Comparison of ENCODE assay signal across 33 cellular contexts in genomic region chr12:550473-551260, GRCh38.
DNase-seq lines count a peak whose midpoint lies in the region; ATAC-seq, FAIRE-seq and TF ChIP-seq lines count a peak whose summit lies in the region.
"Had no signal": no experiment of that assay in that cellular context is flagged by ENCODE, and none has a peak within 500 bp of the region (broad histone marks: within the 10 kb centered on the region; RNA-seq: fewer than 3 reads in every experiment).

No MANE protein-coding gene starts in this region.

- no peak for TF ChIP-seq CTCF in liver (IDR thresholded peaks at IDR 0.05; ENCODE audit: low read depth, low read length, missing input control)
- TF ChIP-seq CTCF in HepG2 (CRISPR knock-in tag; IDR thresholded peaks at IDR 0.05) = no peak
- no peak for TF ChIP-seq CTCF in prostate gland (IDR thresholded peaks at IDR 0.05)

- intact Hi-C loops in HepG2 (cut with micrococcal nuclease; ENCODE audit: unreplicated experiment) = no loop called here
- intact Hi-C loops in cardiac septum (cut with DNase I) = no loop called here
- intact Hi-C loops in naive thymus-derived CD4-positive, alpha-beta T cell (cut with micrococcal nuclease) = no loop called here
- intact Hi-C loops in prostate gland (cut with DNase I) = no loop called here

- H3K4me2 ChIP-seq in HepG2 (ENCODE audit: low read depth, low read length) = no peak overlapping the region

- H3K27me3 ChIP-seq in liver (ENCODE audit: control insufficient read depth in 4 of 4, insufficient read depth in 4 of 4, low read length in 3 of 4) = peaks cover 0 to 2% (median 0%) of the 10 kb centered on the region in 4 donors
- H3K27me3 ChIP-seq in HepG2 (ENCODE audit: control insufficient read depth in 1 of 2, insufficient read depth in 2 of 2, low read length in 2 of 2) = no peaks in the 10 kb centered on the region
- no peaks in the 10 kb centered on the region for H3K27me3 ChIP-seq in naive thymus-derived CD4-positive, alpha-beta T cell (ENCODE audit: control insufficient read depth in 2 of 2, insufficient read depth in 2 of 2, low read length in 2 of 2)
- no peaks in the 10 kb centered on the region for H3K27me3 ChIP-seq in prostate gland (replicated peaks; ENCODE audit: insufficient read depth)
- H3K27me3 ChIP-seq: uterus had no signal

- H3K9ac ChIP-seq in liver (ENCODE audit: low read depth in 1 of 2, low read length in 2 of 2) = no peak overlapping the region
- no peak overlapping the region for H3K9ac ChIP-seq in HepG2 (ENCODE audit: insufficient read depth, low read depth, low read length)

- H3K9me3 ChIP-seq in liver (ENCODE audit: control insufficient read depth in 4 of 4, low read length in 3 of 4) (no peaks in the 10 kb centered on the region), HepG2 (ENCODE audit: low read length) (no peaks in the 10 kb centered on the region), prostate gland (no peaks in the 10 kb centered on the region)
- H3K9me3 ChIP-seq in naive thymus-derived CD4-positive, alpha-beta T cell (ENCODE audit: control insufficient read depth in 2 of 3, low read length in 3 of 3) = no peaks in the 10 kb centered on the region
- H3K9me3 ChIP-seq: thoracic aorta, uterus had no signal

- no peaks in the 10 kb centered on the region for H3K79me2 ChIP-seq in HepG2 (ENCODE audit: insufficient read depth, low read length)

- no peak for FAIRE-seq in HepG2 (lab: Jason Lieb, UNC)
- FAIRE-seq: GM12878, HTR-8/SVneo, islet of Langerhans, RCC 7860, TTC549 had no signal

- POLR2A ChIA-PET in HepG2 (lab: Yijun Ruan, JAX) = no interaction called here
- POLR2A ChIA-PET in naive thymus-derived CD4-positive, alpha-beta T cell (lab: Charles Lee) = interaction anchor here (0.6 to 2.6 kb wide), 3 partner anchors 12 to 161 kb away, joined by 3 to 7 read pairs (median 3); partner anchors contain the start of gene KDM5A

- H3K4me3 ChIP-seq in liver (ENCODE audit: low read depth in 1 of 3, low read length in 3 of 3) = no peak overlapping the region
- H3K4me3 ChIP-seq in HepG2 (replicated peaks in 1 of 3; ENCODE audit: insufficient read depth in 1 of 3, low read depth in 2 of 3, low read length in 3 of 3) = no peak overlapping the region
- H3K4me3 ChIP-seq in naive thymus-derived CD4-positive, alpha-beta T cell (ENCODE audit: low read length) = no peak overlapping the region
- H3K4me3 ChIP-seq in prostate gland = no peak overlapping the region
- H3K4me3 ChIP-seq: GM12878, skin epidermis, thoracic aorta, uterus had no signal

- H3K9me3 Mint-ChIP-seq in naive thymus-derived CD4-positive, alpha-beta T cell = no peaks in the 10 kb centered on the region
- H3K9me3 Mint-ChIP-seq: activated T-helper 1 cell treated with anti-CD3 and anti-CD28 coated beads, Interleukin-12 subunit alpha, Interleukin-12 subunit beta, Interleukin-2, Interleukin-4 antibody, amounts not matched to agents 30 ng/mL and 10 ng/mL and 1 ng/mL, durations not matched to agents 14 hours and 24 hours and 36 hours; CD8-positive, alpha-beta T cell; stimulated activated naive CD8-positive, alpha-beta T cell treated with anti-CD3 and anti-CD28 coated beads, Interleukin-15, Interleukin-2, amounts not matched to agents 100 ng/mL and 50 ng/mL, for 24 hours had no signal

- ATAC-seq in HepG2 = no peak
- no peak for ATAC-seq in naive thymus-derived CD4-positive, alpha-beta T cell
- no peak for ATAC-seq in GM19023 (IDR thresholded peaks at IDR 0.05; ENCODE audit: unreplicated experiment)
- no peak for ATAC-seq in HG03196 (IDR thresholded peaks at IDR 0.05; ENCODE audit: unreplicated experiment)
- ATAC-seq: CD8-positive, alpha-beta T cell; esophagus mucosa; GM12878 had no signal

- H3K27ac ChIP-seq in liver (ENCODE audit: low read depth in 1 of 2, low read length in 2 of 2) = no peak overlapping the region
- H3K27ac ChIP-seq in HepG2 (ENCODE audit: extremely low read length, insufficient read depth, low read length) = no peak overlapping the region
- no peak overlapping the region for H3K27ac ChIP-seq in naive thymus-derived CD4-positive, alpha-beta T cell (ENCODE audit: low read depth, low read length)
- no peak overlapping the region for H3K27ac ChIP-seq in prostate gland
- H3K27ac ChIP-seq: skin epidermis, thoracic aorta, uterus had no signal

- DNase-seq in HepG2 (ENCODE audit: low spot score) = no peak
- peak; percentile 74 for DNase-seq in cardiac septum (ENCODE audit: low spot score)
- no peak for DNase-seq in naive thymus-derived CD4-positive, alpha-beta T cell
- no peak for DNase-seq in prostate gland (ENCODE audit: low spot score)
- DNase-seq in stimulated activated naive CD4-positive, alpha-beta T cell treated with Interleukin-2 at 50 U/mL for 16 hours (lab: John Stamatoyannopoulos, UW) = no peak
- DNase-seq: activated CD4-positive, alpha-beta T cell treated with anti-CD3 and anti-CD28 coated beads, Interleukin-2, amount 50 U/mL, for 4 hours; activated CD4-positive, CD25-positive, alpha-beta regulatory T cell; activated CD8-positive, alpha-beta memory T cell treated with anti-CD3 and anti-CD28 coated beads, Interleukin-2, amount 50 U/mL, for 48 hours; activated naive CD4-positive, alpha-beta T cell treated with Interleukin-2 at 50 U/mL for 16 hours; AML-193; CD8-positive, alpha-beta T cell; central memory CD4-positive, alpha-beta T cell; dermis blood vessel endothelial cell; EL; glutamatergic neuron; KG1; NCI-H2029; NCI-H345; T-helper 1 cell; uterus had no signal

- no peak for TF ChIP-seq EP300 in HepG2 (IDR thresholded peaks at IDR 0.05; ENCODE audit: low read depth in 2 of 2, low read length in 2 of 2)
- TF ChIP-seq EP300 in HepG2 (CRISPR knock-in tag; IDR thresholded peaks at IDR 0.05; ENCODE audit: borderline replicate concordance) = no peak

- WGBS in liver = 67% methylated on average over 18 of the region's 18 CpGs
- WGBS in HepG2 (ENCODE audit: low lambda C conversion rate) = 79% methylated on average over 13 of the region's 18 CpGs
- 58% methylated on average over 16 of the region's 18 CpGs for WGBS in prostate gland

- no peak overlapping the region for H2AFZ ChIP-seq in HepG2 (ENCODE audit: low read length)

- no peaks in the 10 kb centered on the region for H3K36me3 ChIP-seq in liver (ENCODE audit: control insufficient read depth in 4 of 4, insufficient read depth in 3 of 4, low read depth in 1 of 4, low read length in 3 of 4)
- no peaks in the 10 kb centered on the region for H3K36me3 ChIP-seq in HepG2 (replicated peaks in 1 of 2; ENCODE audit: control insufficient read depth in 1 of 2, insufficient read depth in 2 of 2, low read length in 2 of 2)
- no peaks in the 10 kb centered on the region for H3K36me3 ChIP-seq in naive thymus-derived CD4-positive, alpha-beta T cell (ENCODE audit: control insufficient read depth in 2 of 3, insufficient read depth in 3 of 3, low read length in 3 of 3)
- no peaks in the 10 kb centered on the region for H3K36me3 ChIP-seq in prostate gland
- H3K36me3 ChIP-seq: uterus had no signal

- CTCF ChIA-PET in HepG2 (lab: Yijun Ruan, JAX; ENCODE audit: low intra/inter-chr PET ratio, low total read pairs) = interaction anchor here (1.3 kb wide), 1 partner anchor 98 kb away, joined by 3 read pairs; no protein-coding TSS in a partner anchor
- CTCF ChIA-PET in naive thymus-derived CD4-positive, alpha-beta T cell (lab: Charles Lee) = interaction anchor here (1.0 to 1.7 kb wide), 2 partner anchors 10 to 108 kb away, joined by 5 read pairs; no protein-coding TSS in a partner anchor

- H3K4me1 ChIP-seq in liver (ENCODE audit: control insufficient read depth in 4 of 4, insufficient read depth in 4 of 4, low read length in 3 of 4) = peaks cover 0 to 6% (median 3%) of the 10 kb centered on the region in 4 donors
- peaks cover 14% of the 10 kb centered on the region for H3K4me1 ChIP-seq in HepG2 (ENCODE audit: insufficient read depth, low read length)
- peaks cover 10 to 42% of the 10 kb centered on the region in 2 donors for H3K4me1 ChIP-seq in naive thymus-derived CD4-positive, alpha-beta T cell (ENCODE audit: control insufficient read depth in 2 of 2, insufficient read depth in 2 of 2, low read length in 2 of 2)
- H3K4me1 ChIP-seq in prostate gland (replicated peaks) = no peaks in the 10 kb centered on the region
- H3K4me1 ChIP-seq: uterus had no signal

- H4K20me1 ChIP-seq in HepG2 (ENCODE audit: insufficient read depth, low read length) = no peaks in the 10 kb centered on the region

- no peak overlapping the region for H3K4me3 Mint-ChIP-seq in naive thymus-derived CD4-positive, alpha-beta T cell
- H3K4me3 Mint-ChIP-seq: CD8-positive, alpha-beta T cell; stimulated activated naive CD8-positive, alpha-beta T cell treated with anti-CD3 and anti-CD28 coated beads, Interleukin-15, Interleukin-2, amounts not matched to agents 100 ng/mL and 50 ng/mL, for 24 hours had no signal

- peaks cover 0 to 12% (median 0%) of the 10 kb centered on the region in 5 donors for H3K36me3 Mint-ChIP-seq in naive thymus-derived CD4-positive, alpha-beta T cell
- H3K36me3 Mint-ChIP-seq: CD8-positive, alpha-beta T cell had no signal

- peak overlapping the region in 5 of 9 donors; percentile 22 to 92 (median 39) for H3K27ac Mint-ChIP-seq in naive thymus-derived CD4-positive, alpha-beta T cell
- H3K27ac Mint-ChIP-seq: stimulated activated naive CD8-positive, alpha-beta T cell treated with anti-CD3 and anti-CD28 coated beads, Interleukin-15, Interleukin-2, amounts not matched to agents 100 ng/mL and 50 ng/mL, for 24 hours had no signal

- no TSS peak for BruUV-seq in HepG2 (replicated peaks; lab: Mats Ljungman, UMichigan)

- TF ChIP-seq RAD21 in liver (IDR thresholded peaks at IDR 0.05) = no peak
- no peak for TF ChIP-seq RAD21 in HepG2 (CRISPR knock-in tag; IDR thresholded peaks at IDR 0.05)

- H3K4me1 Mint-ChIP-seq in naive thymus-derived CD4-positive, alpha-beta T cell = peaks cover 45 to 77% (median 58%) of the 10 kb centered on the region in 7 donors

- in situ Hi-C loops in HepG2 (cut with HindIII; ENCODE audit: extremely low pct_ligation_motif_present, low pct_unique_long_range_greater_than_20kb) = loop anchor here (25.0 kb wide), 2 partner anchors 537 to 1037 kb away; partner anchors contain the start of gene FBXL14

- TF ChIP-seq POLR2A in HepG2 (IDR thresholded peaks at IDR 0.05; ENCODE audit: insufficient read depth in 1 of 2, low read depth in 2 of 2, low read length in 2 of 2) = no peak
- no peak for TF ChIP-seq POLR2A in prostate gland (IDR thresholded peaks at IDR 0.05)

- H3K27me3 Mint-ChIP-seq in naive thymus-derived CD4-positive, alpha-beta T cell = peaks cover 0 to 8% (median 3%) of the 10 kb centered on the region in 5 donors

TF ChIP-seq in liver, 16 proteins besides CTCF, POLR2A, EP300 and RAD21 (continues in another document):
- TF ChIP-seq HNF4A (conservative IDR thresholded peaks at IDR 0.05) = peak; percentile 4 to 34

TF ChIP-seq in HepG2, 621 proteins besides CTCF, POLR2A, EP300 and RAD21:
- no peak for TF ChIP-seq ZNF256 (CRISPR knock-in tag; conservative IDR thresholded peaks at IDR 0.05)
